15 cellular contexts compared by ENCODE assay signal in genomic region chr5:178238711-178239592, GRCh38. TPM values are rescaled to one million over a fixed set of nuclear protein-coding genes. Genes with fewer than 3 reads are reported as not detected.
DNase-seq lines count a peak whose midpoint lies in the region; ATAC-seq and TF ChIP-seq lines count a peak whose summit lies in the region.
"Had no signal": no experiment of that assay in that cellular context is flagged by ENCODE, and none has a peak within 500 bp of the region (broad histone marks: within the 10 kb centered on the region; RNA-seq: fewer than 3 reads in every experiment).

No MANE protein-coding gene starts in this region.

- ATAC-seq in HG03457 (IDR thresholded peaks at IDR 0.05; ENCODE audit: unreplicated experiment) (no peak), GM18868 (IDR thresholded peaks at IDR 0.05; ENCODE audit: unreplicated experiment) (no peak), HG02885 (IDR thresholded peaks at IDR 0.05; ENCODE audit: poor library complexity, unreplicated experiment) (no peak)

- BruUV-seq in mammary epithelial cell (replicated peaks; lab: Mats Ljungman, UMichigan), result no TSS peak

- no peak overlapping the region for H3K23ac ChIP-seq in neuronal stem cell (ENCODE audit: low read depth, low read length, poor library complexity)

- peak overlapping the region; percentile 73 for H3K18ac ChIP-seq in neuronal stem cell (ENCODE audit: low read length)

- peak overlapping the region; percentile 26 for H2BK5ac ChIP-seq in neuronal stem cell (ENCODE audit: low read length)

- no peak overlapping the region for H3K4ac ChIP-seq in neuronal stem cell (ENCODE audit: low read length)

- no peaks in the 10 kb centered on the region for H3K36me3 Mint-ChIP-seq in CD8-positive, alpha-beta memory T cell
- no peaks in the 10 kb centered on the region for H3K36me3 Mint-ChIP-seq in IgD-negative memory B cell

- peak overlapping the region; percentile 16 to 75 (median 71) for H3K4me3 Mint-ChIP-seq in CD8-positive, alpha-beta memory T cell
- peak overlapping the region in 2 of 4 donors; percentile 19 to 60 for H3K4me3 Mint-ChIP-seq in IgD-negative memory B cell
- H3K4me3 Mint-ChIP-seq: nephron progenitor cell had no signal

- H4K8ac ChIP-seq in neuronal stem cell (ENCODE audit: low read depth, low read length), result peak overlapping the region; percentile 72

- peak in 3 of 5 donors; percentile 22 to 66 (median 51) for DNase-seq in CD8-positive, alpha-beta memory T cell
- no peak for DNase-seq in mammary epithelial cell
- no peak for DNase-seq in neuronal stem cell (ENCODE audit: low spot score)
- no peak for DNase-seq in midbrain (lab: John Stamatoyannopoulos, UW)
- DNase-seq: dermis blood vessel endothelial cell; DMS79 treated with DMSO at 0.1 percent for 48 hours; GM23248; hippocampal formation; NCI-H187; nephron progenitor cell; stimulated activated CD4-positive, alpha-beta T cell treated with anti-CD3 and anti-CD28 coated beads, Interleukin-4, amount 100 ng/mL, for 4 hours had no signal

- no peak overlapping the region for H2BK120ac ChIP-seq in neuronal stem cell (ENCODE audit: low read depth, low read length)

- no peak overlapping the region for H2BK12ac ChIP-seq in neuronal stem cell (ENCODE audit: low read length)

- no peak for TF ChIP-seq CTCF in mammary epithelial cell (conservative IDR thresholded peaks at IDR 0.05 in 1 of 2, IDR thresholded peaks at IDR 0.05 in 1 of 2; ENCODE audit: extremely low read depth in 1 of 2, insufficient read depth in 1 of 2, low read depth in 1 of 2, low read length in 2 of 2)

- H3K27me3 Mint-ChIP-seq in CD8-positive, alpha-beta memory T cell, result no peaks in the 10 kb centered on the region
- no peaks in the 10 kb centered on the region for H3K27me3 Mint-ChIP-seq in IgD-negative memory B cell

- peak overlapping the region; percentile 43 for H4K91ac ChIP-seq in neuronal stem cell (ENCODE audit: low read depth, low read length, poor library complexity)

- peaks cover 57 to 79% (median 60%) of the 10 kb centered on the region in 3 donors for H3K4me1 Mint-ChIP-seq in CD8-positive, alpha-beta memory T cell
- H3K4me1 Mint-ChIP-seq in IgD-negative memory B cell, result peaks cover 14 to 26% (median 24%) of the 10 kb centered on the region in 3 donors

- in situ Hi-C loops in mammary epithelial cell (cut with MboI; ENCODE audit: low sequenced_read_pairs in 2 of 2), result no loop called here

- H3K9ac ChIP-seq in mammary epithelial cell (ENCODE audit: insufficient read depth, low read length) (no peak overlapping the region), neuronal stem cell (ENCODE audit: low read depth, low read length, poor library complexity) (peak overlapping the region; percentile 72)
- H3K9ac ChIP-seq: GM23248 had no signal

- H4K20me1 ChIP-seq in mammary epithelial cell (ENCODE audit: insufficient read depth, low read length), result no peaks in the 10 kb centered on the region

- H3K79me2 ChIP-seq in mammary epithelial cell (ENCODE audit: insufficient read depth, low read length), result no peaks in the 10 kb centered on the region

- H2BK15ac ChIP-seq in neuronal stem cell (ENCODE audit: low read length), result no peak overlapping the region

- CTCF ChIA-PET in CD8-positive, alpha-beta memory T cell (lab: Charles Lee), result no interaction called here
- CTCF ChIA-PET in mammary epithelial cell (lab: Charles Lee; ENCODE audit: low non-redundant PET), result no interaction called here

- H3K27me3 ChIP-seq in CD8-positive, alpha-beta memory T cell (ENCODE audit: insufficient read depth, low read length, poor library complexity, severe bottlenecking), result no peaks in the 10 kb centered on the region
- H3K27me3 ChIP-seq in mammary epithelial cell (ENCODE audit: insufficient read depth, low read length) (no peaks in the 10 kb centered on the region), neuronal stem cell (ENCODE audit: control insufficient read depth in 3 of 3, insufficient read depth in 3 of 3, low read depth in 1 of 3, low read length in 3 of 3) (no peaks in the 10 kb centered on the region)

- peaks cover 55% of the 10 kb centered on the region for H3K4me1 ChIP-seq in CD8-positive, alpha-beta memory T cell (ENCODE audit: insufficient read depth, low read length)
- H3K4me1 ChIP-seq in mammary epithelial cell (ENCODE audit: insufficient read depth, low read length) (peaks cover 39% of the 10 kb centered on the region), neuronal stem cell (ENCODE audit: control insufficient read depth in 2 of 2, insufficient read depth in 1 of 2, low read depth in 1 of 2, low read length in 2 of 2) (peaks cover 4 to 10% of the 10 kb centered on the region in 2 donors)

- dilution Hi-C loops in mammary epithelial cell (cut with HindIII; ENCODE audit: low sequenced_read_pairs), result no loop called here

- intact Hi-C loops in mammary epithelial cell (cut with micrococcal nuclease), result loop anchor here (5.0 to 10.0 kb wide), 2 partner anchors 1253 to 1316 kb away; partner anchors contain the start of gene RUFY1

- 25% methylated on average over 8 of the region's 17 CpGs for WGBS in mammary epithelial cell (ENCODE audit: low coverage, missing lambda C conversion rate)
- WGBS in neuronal stem cell (ENCODE audit: extremely low coverage in 2 of 2, insufficient read length in 2 of 2, insufficient replicate concordance in 1 of 2), 2 donors, result no CpG with 5 or more reads among the region's 17 CpGs

- H3K79me1 ChIP-seq in neuronal stem cell (ENCODE audit: low read depth, low read length), result no peaks in the 10 kb centered on the region

- peak overlapping the region; percentile 3 for H3K4me2 ChIP-seq in mammary epithelial cell (ENCODE audit: insufficient read depth, low read depth, low read length)
- H3K4me2 ChIP-seq in neuronal stem cell (ENCODE audit: insufficient read depth, low read length, poor library complexity, severe bottlenecking), result no peak overlapping the region

- H3K9me3 ChIP-seq in CD8-positive, alpha-beta memory T cell (ENCODE audit: low read length), result no peaks in the 10 kb centered on the region
- H3K9me3 ChIP-seq in mammary epithelial cell (replicated peaks; ENCODE audit: insufficient read depth, low read length) (no peaks in the 10 kb centered on the region), neuronal stem cell (replicated peaks in 1 of 2; ENCODE audit: control insufficient read depth in 2 of 2, insufficient read depth in 1 of 2, low read depth in 1 of 2, low read length in 2 of 2) (no peaks in the 10 kb centered on the region)

- H2AK5ac ChIP-seq in neuronal stem cell (ENCODE audit: low read depth, low read length), result peak overlapping the region; percentile 71

- H3K27ac Mint-ChIP-seq in CD8-positive, alpha-beta memory T cell, result peak overlapping the region; percentile 89 to 98 (median 93)
- H3K27ac Mint-ChIP-seq in IgD-negative memory B cell, result peak overlapping the region; percentile 39 to 82 (median 68)

- H3K14ac ChIP-seq in neuronal stem cell (ENCODE audit: low read length), result peak overlapping the region; percentile 47

- H3K4me3 ChIP-seq in CD8-positive, alpha-beta memory T cell (ENCODE audit: low read length), result peak overlapping the region; percentile 22
- H3K4me3 ChIP-seq in mammary epithelial cell (replicated peaks in 1 of 3; ENCODE audit: insufficient read depth in 1 of 3, low read depth in 2 of 3, low read length in 3 of 3) (no peak overlapping the region), neuronal stem cell (ENCODE audit: low read length in 2 of 2) (peak overlapping the region in 1 of 2 donors; percentile 16)
- H3K4me3 ChIP-seq: GM23248 had no signal

- H3K9me3 Mint-ChIP-seq in CD8-positive, alpha-beta memory T cell, result no peaks in the 10 kb centered on the region
- H3K9me3 Mint-ChIP-seq in IgD-negative memory B cell, result no peaks in the 10 kb centered on the region
- H3K9me3 Mint-ChIP-seq: nephron progenitor cell had no signal

- no peaks in the 10 kb centered on the region for H3K36me3 ChIP-seq in CD8-positive, alpha-beta memory T cell (ENCODE audit: insufficient read depth, low read length)
- no peaks in the 10 kb centered on the region for H3K36me3 ChIP-seq in mammary epithelial cell (ENCODE audit: insufficient read depth, low read length)
- no peaks in the 10 kb centered on the region for H3K36me3 ChIP-seq in neuronal stem cell (replicated peaks in 1 of 2; ENCODE audit: control insufficient read depth in 2 of 2, insufficient read depth in 2 of 2, low read length in 2 of 2)

- H2AFZ ChIP-seq in mammary epithelial cell (ENCODE audit: low read depth, low read length) (peak overlapping the region; percentile 22), neuronal stem cell (ENCODE audit: low read length) (peak overlapping the region; percentile 62)
- H2AFZ ChIP-seq: GM23248 had no signal

- peak overlapping the region; percentile 68 for H3K27ac ChIP-seq in CD8-positive, alpha-beta memory T cell (ENCODE audit: low read depth, low read length)
- H3K27ac ChIP-seq in mammary epithelial cell (ENCODE audit: insufficient read depth, low read depth, low read length), result no peak overlapping the region
- H3K27ac ChIP-seq in neuronal stem cell (replicated peaks; ENCODE audit: low read length), result no peak overlapping the region
- H3K27ac ChIP-seq: GM23248 had no signal

- POLR2A ChIA-PET in CD8-positive, alpha-beta memory T cell (lab: Charles Lee), result no interaction called here

RNA-seq across cellular contexts. Expression of gene PHYKPL, which starts 6.3 kb away (rescaled TPM):
- total RNA-seq in CD8-positive, alpha-beta memory T cell, result 10 to 100 TPM; 57.8 to 61.1 TPM
- 41.6 TPM for polyA plus RNA-seq in CD8-positive, alpha-beta memory T cell
- polyA plus RNA-seq in IgD-negative memory B cell, result 58.1 TPM
- 10 to 100 TPM; 14.8 to 25.2 TPM for total RNA-seq in mammary epithelial cell
- 9.6 TPM for polyA plus RNA-seq in mammary epithelial cell
- polyA minus RNA-seq in mammary epithelial cell, result 12.2 TPM
- polyA plus RNA-seq in neuronal stem cell (2013, experiment 1 of 2), result 13.6 TPM
- polyA plus RNA-seq in neuronal stem cell (2013, experiment 2 of 2), result 13.2 TPM

RNA-seq across cellular contexts. Expression of gene HNRNPAB, which starts 34.6 kb away (rescaled TPM):
- total RNA-seq in CD8-positive, alpha-beta memory T cell, result 100 to 1,000 TPM; 672 to 673 TPM
- polyA plus RNA-seq in CD8-positive, alpha-beta memory T cell, result 80.5 TPM
- polyA plus RNA-seq in IgD-negative memory B cell, result 70.6 TPM
- 100 to 1,000 TPM in 1 of 2 donors, 10 to 100 TPM in 1; 68.8 to 243 TPM for total RNA-seq in mammary epithelial cell
- 158 TPM for polyA plus RNA-seq in mammary epithelial cell
- 162 TPM for polyA minus RNA-seq in mammary epithelial cell
- polyA plus RNA-seq in neuronal stem cell (2013, experiment 1 of 2), result 252 TPM
- 248 TPM for polyA plus RNA-seq in neuronal stem cell (2013, experiment 2 of 2)

RNA-seq across cellular contexts. Expression of gene GMCL2, which starts 51.8 kb away (rescaled TPM):
- total RNA-seq in CD8-positive, alpha-beta memory T cell, result not detected
- not detected for polyA plus RNA-seq in CD8-positive, alpha-beta memory T cell
- polyA plus RNA-seq in IgD-negative memory B cell (not detected), mammary epithelial cell (not detected)
- total RNA-seq in mammary epithelial cell, result not detected
- not detected for polyA minus RNA-seq in mammary epithelial cell
- polyA plus RNA-seq in neuronal stem cell (2013, experiment 1 of 2), result not detected
- not detected for polyA plus RNA-seq in neuronal stem cell (2013, experiment 2 of 2)
- total RNA-seq: dermis blood vessel endothelial cell, GM23248 had no signal
- polyA plus RNA-seq: GM23248 had no signal

Comparison
In these comparisons a context has a peak if more than half of its experiments do, and no peak if none do; other contexts are left out.
1. DNase-seq: peak in CD8-positive, alpha-beta memory T cell (3 of 5); none in mammary epithelial cell (single experiment), neuronal stem cell (single experiment) and midbrain (single experiment).